Comparison of ENCODE assay signal across 11 cellular contexts in genomic region chr12:77940566-77940965, GRCh38.
DNase-seq lines count a peak whose midpoint lies in the region; FAIRE-seq and TF ChIP-seq lines count a peak whose summit lies in the region.
"Had no signal": no experiment of that assay in that cellular context is flagged by ENCODE, and none has a peak within 500 bp of the region (broad histone marks: within the 10 kb centered on the region; RNA-seq: fewer than 3 reads in every experiment).

No MANE protein-coding gene starts in this region.

- no peak overlapping the region for H3K4me3 Mint-ChIP-seq in neural progenitor cell
- H3K4me3 Mint-ChIP-seq: dendritic cell treated with granulocyte-macrophage colony-stimulating factor and Interleukin-4, amounts not matched to agents 40 ng/mL and 50 ng/mL, for 4 days had no signal

- no peaks in the 10 kb centered on the region for H3K27me3 ChIP-seq in endothelial cell of umbilical vein (ENCODE audit: control insufficient read depth in 2 of 2, insufficient read depth in 2 of 2, low read length in 2 of 2)
- no peaks in the 10 kb centered on the region for H3K27me3 ChIP-seq in neural progenitor cell
- no peaks in the 10 kb centered on the region for H3K27me3 ChIP-seq in HAP-1 (ENCODE audit: low read depth)
- H3K27me3 ChIP-seq: transverse colon had no signal

- peak overlapping the region; percentile 24 to 90 (median 70) for H3K4me3 ChIP-seq in endothelial cell of umbilical vein (replicated peaks in 1 of 3; ENCODE audit: insufficient read depth in 1 of 3, low read depth in 1 of 3, low read length in 3 of 3)
- H3K4me3 ChIP-seq in neural progenitor cell = no peak overlapping the region
- H3K4me3 ChIP-seq in HAP-1 = no peak overlapping the region
- H3K4me3 ChIP-seq: transverse colon had no signal

- H3K9ac ChIP-seq in endothelial cell of umbilical vein (replicated peaks; ENCODE audit: extremely low read depth, insufficient read depth, low read length) = peak overlapping the region; percentile 97
- H3K9ac ChIP-seq in neural progenitor cell = no peak overlapping the region

- BruUV-seq in endothelial cell of umbilical vein (replicated peaks; lab: Mats Ljungman, UMichigan) = no TSS peak

- H3K4me1 ChIP-seq in endothelial cell of umbilical vein (ENCODE audit: control insufficient read depth, extremely low read depth, insufficient read depth, low read length) = peaks cover 39% of the 10 kb centered on the region
- no peaks in the 10 kb centered on the region for H3K4me1 ChIP-seq in neural progenitor cell
- H3K4me1 ChIP-seq in HAP-1 = peaks cover 4% of the 10 kb centered on the region; the same call in 1 of the 2 replicates

- no peaks in the 10 kb centered on the region for H3K27me3 Mint-ChIP-seq in neural progenitor cell (ENCODE audit: insufficient read depth, low read depth)
- H3K27me3 Mint-ChIP-seq: dendritic cell treated with granulocyte-macrophage colony-stimulating factor and Interleukin-4, amounts not matched to agents 40 ng/mL and 50 ng/mL, for 4 days had no signal

- H3K4me2 ChIP-seq in endothelial cell of umbilical vein (ENCODE audit: insufficient read depth, low read length) = peak overlapping the region; percentile 100
- no peak overlapping the region for H3K4me2 ChIP-seq in neural progenitor cell

- FAIRE-seq in D721Med (lab: Jason Lieb, UNC) (peak; percentile 56), endothelial cell of umbilical vein (lab: Jason Lieb, UNC) (peak; percentile 58)

- no peaks in the 10 kb centered on the region for H3K9me3 Mint-ChIP-seq in neural progenitor cell
- H3K9me3 Mint-ChIP-seq: dendritic cell treated with granulocyte-macrophage colony-stimulating factor and Interleukin-4, amounts not matched to agents 40 ng/mL and 50 ng/mL, for 4 days had no signal

- H3K4me1 Mint-ChIP-seq in neural progenitor cell = peaks cover 5% of the 10 kb centered on the region

- no peaks in the 10 kb centered on the region for H3K36me3 ChIP-seq in endothelial cell of umbilical vein (ENCODE audit: control insufficient read depth in 2 of 2, extremely low read depth in 1 of 2, insufficient read depth in 2 of 2, low read length in 2 of 2)
- H3K36me3 ChIP-seq in neural progenitor cell = no peaks in the 10 kb centered on the region
- H3K36me3 ChIP-seq in HAP-1 (replicated peaks) = no peaks in the 10 kb centered on the region
- H3K36me3 ChIP-seq: transverse colon, WERI-Rb-1 had no signal

- H3F3A ChIP-seq in neural progenitor cell (ENCODE audit: low read depth) = no peaks in the 10 kb centered on the region

- TF ChIP-seq POLR2A in endothelial cell of umbilical vein (IDR thresholded peaks at IDR 0.05; ENCODE audit: low read depth, low read length) = no peak

- H4K20me1 ChIP-seq in endothelial cell of umbilical vein (replicated peaks; ENCODE audit: control insufficient read depth, extremely low read depth, insufficient read depth, low read length) (no peaks in the 10 kb centered on the region), neural progenitor cell (ENCODE audit: low read depth) (no peaks in the 10 kb centered on the region)

- POLR2A ChIA-PET in endothelial cell of umbilical vein (lab: Charles Lee) = no interaction called here

- CTCF ChIA-PET in endothelial cell of umbilical vein (lab: Charles Lee) = interaction anchor here (0.7 to 2.6 kb wide), 9 partner anchors 12 to 216 kb away, joined by 3 to 17 read pairs (median 4); partner anchors contain the start of gene NAV3

- H3K36me3 Mint-ChIP-seq in neural progenitor cell = no peaks in the 10 kb centered on the region

- H3K9me3 ChIP-seq in endothelial cell of umbilical vein (replicated peaks; ENCODE audit: control insufficient read depth, insufficient read depth, low read length) (no peaks in the 10 kb centered on the region), neural progenitor cell (ENCODE audit: low read depth) (no peaks in the 10 kb centered on the region), HAP-1 (no peaks in the 10 kb centered on the region)
- H3K9me3 ChIP-seq: transverse colon had no signal

- dilution Hi-C loops in endothelial cell of umbilical vein (cut with MboI; ENCODE audit: extremely low pct_ligation_motif_present, low sequenced_read_pairs) = no loop called here

- DNase-seq in D721Med (ENCODE audit: insufficient read length, low spot score) (no peak), NCI-H460 (ENCODE audit: extremely low read depth, low read depth) (peak; percentile 9), endothelial cell of umbilical vein (ENCODE audit: low read depth, low spot score) (no peak), neural progenitor cell (ENCODE audit: low spot score) (no peak), MV-4-11 (lab: John Stamatoyannopoulos, UW) (no peak), NCI-H2196 (lab: John Stamatoyannopoulos, UW; ENCODE audit: unreplicated experiment) (no peak), iPS-NIHi7 (ENCODE audit: extremely low spot score) (no peak), HAP-1 (ENCODE audit: low spot score in 2 of 2) (no peak)
- DNase-seq: transverse colon had no signal

- H3K9me1 ChIP-seq in endothelial cell of umbilical vein (replicated peaks; ENCODE audit: control insufficient read depth, extremely low read depth, insufficient read depth, low read length) = no peaks in the 10 kb centered on the region

- peaks cover 49% of the 10 kb centered on the region for H3K79me2 ChIP-seq in endothelial cell of umbilical vein (ENCODE audit: control insufficient read depth, insufficient read depth, low read length)
- no peaks in the 10 kb centered on the region for H3K79me2 ChIP-seq in neural progenitor cell (ENCODE audit: low read depth)

- in situ Hi-C loops in HAP-1 (cut with MboI; ENCODE audit: low sequenced_read_pairs) = no loop called here

- no peak for TF ChIP-seq CTCF in D721Med (IDR thresholded peaks at IDR 0.05; ENCODE audit: insufficient read depth, missing control alignments)
- no peak for TF ChIP-seq CTCF in endothelial cell of umbilical vein (IDR thresholded peaks at IDR 0.05; ENCODE audit: extremely low read depth in 1 of 2, insufficient read depth in 1 of 2, low read depth in 1 of 2, low read length in 2 of 2)
- no peak for TF ChIP-seq CTCF in neural progenitor cell (IDR thresholded peaks at IDR 0.05)

- peak overlapping the region; percentile 95 for H3K27ac ChIP-seq in endothelial cell of umbilical vein (ENCODE audit: insufficient read depth, low read depth, low read length)
- no peak overlapping the region for H3K27ac ChIP-seq in neural progenitor cell
- H3K27ac ChIP-seq: transverse colon had no signal

- intact Hi-C loops in endothelial cell of umbilical vein (cut with micrococcal nuclease) = loop anchor here (1.0 to 5.0 kb wide), 4 partner anchors 40 to 878 kb away; no protein-coding TSS in a partner anchor

- H2AFZ ChIP-seq in endothelial cell of umbilical vein (ENCODE audit: low read depth, low read length) = peak overlapping the region; percentile 39
- peak overlapping the region; percentile 13 for H2AFZ ChIP-seq in neural progenitor cell (replicated peaks)

- H3K27ac Mint-ChIP-seq in neural progenitor cell = no peak overlapping the region
- H3K27ac Mint-ChIP-seq: dendritic cell treated with granulocyte-macrophage colony-stimulating factor and Interleukin-4, amounts not matched to agents 40 ng/mL and 50 ng/mL, for 4 days had no signal

TF ChIP-seq in endothelial cell of umbilical vein, 7 proteins besides CTCF, POLR2A, EP300 and RAD21:
- no peak for TF ChIP-seq FOS (IDR thresholded peaks at IDR 0.05; ENCODE audit: borderline replicate concordance, insufficient read depth, low read length)
- no peak for TF ChIP-seq EZH2 (IDR thresholded peaks at IDR 0.05; ENCODE audit: borderline replicate concordance, low read depth, low read length, severe bottlenecking)
- TF ChIP-seq POLR2AphosphoS5 (IDR thresholded peaks at IDR 0.05; ENCODE audit: insufficient read depth, low read depth, low read length) = no peak
- no peak for TF ChIP-seq GATA2 (IDR thresholded peaks at IDR 0.05; ENCODE audit: insufficient read depth, insufficient read length, low read depth, low read length)
- TF ChIP-seq MAX (IDR thresholded peaks at IDR 0.05; ENCODE audit: insufficient read depth, insufficient read length) = no peak
- no peak for TF ChIP-seq JUN (IDR thresholded peaks at IDR 0.05; ENCODE audit: borderline replicate concordance, insufficient read depth, insufficient read length, low read depth)
- TF ChIP-seq MYC (IDR thresholded peaks at IDR 0.05; ENCODE audit: low read depth, low read length) = no peak

Comparison
In these comparisons a context has a peak if more than half of its experiments do, and no peak if none do; other contexts are left out.
1. H3K4me3 ChIP-seq: peak in endothelial cell of umbilical vein (3 of 3); none in neural progenitor cell (single experiment) and HAP-1 (single experiment).